8 cellular contexts compared by ENCODE assay signal in the genomic region with DNA sequence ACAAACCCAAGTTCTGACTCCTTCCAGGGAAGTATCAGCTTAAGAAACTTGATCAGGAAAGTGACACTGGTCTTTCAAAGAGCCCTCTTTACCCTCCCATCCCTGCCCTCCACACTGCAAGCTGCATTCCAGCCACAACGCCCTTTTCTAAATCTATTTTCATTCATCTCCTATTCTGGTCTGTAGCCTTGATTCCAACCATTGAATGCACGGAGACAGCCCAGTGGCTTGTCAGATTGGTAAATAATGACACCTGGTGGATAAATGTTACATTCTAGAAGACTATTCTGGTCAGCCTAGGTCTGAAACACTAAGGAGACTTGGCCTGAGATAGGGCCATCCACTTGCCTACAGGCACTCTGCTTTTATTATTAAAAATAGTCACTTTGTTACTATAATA. TPM values are rescaled to one million over a fixed set of nuclear protein-coding genes. Genes with fewer than 3 reads are reported as not detected.
A peak's percentile ranks its signal among the peaks of the same experiment; 100 is the strongest.
DNase-seq lines count a peak whose midpoint lies in the region; ATAC-seq and TF ChIP-seq lines count a peak whose summit lies in the region.

No MANE protein-coding gene starts in this region.

- no peak for ATAC-seq in activated CD4-positive, alpha-beta T cell treated with anti-CD3 and anti-CD28 coated beads for 36 hours
- ATAC-seq in HG03280 (IDR thresholded peaks at IDR 0.05; ENCODE audit: unreplicated experiment) = no peak

- H3K27ac Mint-ChIP-seq in activated CD4-positive, alpha-beta T cell treated with anti-CD3 and anti-CD28 coated beads for 36 hours = no peak overlapping the region

- CTCF ChIA-PET in activated CD4-positive, alpha-beta T cell treated with anti-CD3 and anti-CD28 coated beads for 36 hours (lab: Charles Lee) = interaction anchor here (1.2 to 1.6 kb wide), 2 partner anchors 10 to 40 kb away, joined by 5 to 6 read pairs; a partner anchor contains a TSS

- H3K9me3 Mint-ChIP-seq in activated CD4-positive, alpha-beta T cell treated with anti-CD3 and anti-CD28 coated beads for 36 hours (ENCODE audit: low read depth) = no peaks in the 10 kb centered on the region

- H3K4me3 Mint-ChIP-seq in activated CD4-positive, alpha-beta T cell treated with anti-CD3 and anti-CD28 coated beads for 36 hours = no peak overlapping the region

- no peaks in the 10 kb centered on the region for H3K27me3 Mint-ChIP-seq in activated CD4-positive, alpha-beta T cell treated with anti-CD3 and anti-CD28 coated beads for 36 hours

- no peaks in the 10 kb centered on the region for H3K4me1 Mint-ChIP-seq in activated CD4-positive, alpha-beta T cell treated with anti-CD3 and anti-CD28 coated beads for 36 hours

- 0 out of 2 replicates have a peak, but pooled peaks have one; percentile 11 for TF ChIP-seq CTCF in GM12875 (IDR thresholded peaks at IDR 0.05; ENCODE audit: borderline replicate concordance, insufficient read depth, low read depth, low read length)

- POLR2A ChIA-PET in activated CD4-positive, alpha-beta T cell treated with anti-CD3 and anti-CD28 coated beads for 36 hours (lab: Charles Lee) = no interaction called here

- DNase-seq in NCI-H2227 treated with DMSO at 0.1 percent for 48 hours (lab: John Stamatoyannopoulos, UW) (peak; percentile 9), dermis microvascular lymphatic vessel endothelial cell (ENCODE audit: low read depth in 2 of 2) (peak; percentile 62 to 74), midbrain (lab: John Stamatoyannopoulos, UW) (peak; percentile 41), NCI-H187 treated with DMSO at 0.1 percent for 48 hours (lab: John Stamatoyannopoulos, UW) (no peak), NCI-H774 (lab: John Stamatoyannopoulos, UW) (no peak)
- no peak for DNase-seq in activated CD4-positive, alpha-beta T cell treated with anti-CD3 and anti-CD28 coated beads for 36 hours

- intact Hi-C loops in activated CD4-positive, alpha-beta T cell treated with anti-CD3 and anti-CD28 coated beads for 36 hours (cut with DNase I, micrococcal nuclease) = loop anchor here in 1 of 2 experiments (1.0 kb wide), 1 partner anchor 40 kb away; a partner anchor contains a TSS

- H3K4me3 ChIP-seq in GM12875 (ENCODE audit: low read depth, low read length) = no peak overlapping the region

- no peaks in the 10 kb centered on the region for H3K36me3 Mint-ChIP-seq in activated CD4-positive, alpha-beta T cell treated with anti-CD3 and anti-CD28 coated beads for 36 hours (ENCODE audit: low read depth)

RNA-seq across cellular contexts. Expression of a gene that starts 20.9 kb away (rescaled TPM):
- 1.8 and 3.0 TPM in 2 replicates for total RNA-seq in dermis microvascular lymphatic vessel endothelial cell
- total RNA-seq in activated CD4-positive, alpha-beta T cell treated with anti-CD3 and anti-CD28 coated beads for 36 hours = 1 to 10 TPM; 3.9 to 5.3 TPM

RNA-seq across cellular contexts. Expression of a gene that starts 22.9 kb away (rescaled TPM):
- total RNA-seq in dermis microvascular lymphatic vessel endothelial cell = not detected in 2 replicates
- total RNA-seq in activated CD4-positive, alpha-beta T cell treated with anti-CD3 and anti-CD28 coated beads for 36 hours = not detected

RNA-seq across cellular contexts. Expression of a gene that starts 28.1 kb away (rescaled TPM):
- total RNA-seq in dermis microvascular lymphatic vessel endothelial cell = 10.5 and 15.2 TPM in 2 replicates
- total RNA-seq in activated CD4-positive, alpha-beta T cell treated with anti-CD3 and anti-CD28 coated beads for 36 hours = 1 to 10 TPM; 8.5 to 8.9 TPM

RNA-seq across cellular contexts. Expression of a gene that starts 28.2 kb away (rescaled TPM):
- total RNA-seq in dermis microvascular lymphatic vessel endothelial cell = 0.38 and 0.77 TPM in 2 replicates
- not detected for total RNA-seq in activated CD4-positive, alpha-beta T cell treated with anti-CD3 and anti-CD28 coated beads for 36 hours

RNA-seq across cellular contexts. Expression of a gene that starts 39.8 kb away (rescaled TPM):
- 0.13 and 0.26 TPM in 2 replicates for total RNA-seq in dermis microvascular lymphatic vessel endothelial cell
- total RNA-seq in activated CD4-positive, alpha-beta T cell treated with anti-CD3 and anti-CD28 coated beads for 36 hours = not detected

Comparison
In these comparisons a context has a peak if more than half of its experiments do, and no peak if none do; other contexts are left out.
1. DNase-seq: peak in NCI-H2227 treated with DMSO at 0.1 percent for 48 hours (single experiment), dermis microvascular lymphatic vessel endothelial cell (2 of 2) and midbrain (single experiment); none in activated CD4-positive, alpha-beta T cell treated with anti-CD3 and anti-CD28 coated beads for 36 hours (single experiment), NCI-H187 treated with DMSO at 0.1 percent for 48 hours (single experiment) and NCI-H774 (single experiment).